In the genomic region with DNA sequence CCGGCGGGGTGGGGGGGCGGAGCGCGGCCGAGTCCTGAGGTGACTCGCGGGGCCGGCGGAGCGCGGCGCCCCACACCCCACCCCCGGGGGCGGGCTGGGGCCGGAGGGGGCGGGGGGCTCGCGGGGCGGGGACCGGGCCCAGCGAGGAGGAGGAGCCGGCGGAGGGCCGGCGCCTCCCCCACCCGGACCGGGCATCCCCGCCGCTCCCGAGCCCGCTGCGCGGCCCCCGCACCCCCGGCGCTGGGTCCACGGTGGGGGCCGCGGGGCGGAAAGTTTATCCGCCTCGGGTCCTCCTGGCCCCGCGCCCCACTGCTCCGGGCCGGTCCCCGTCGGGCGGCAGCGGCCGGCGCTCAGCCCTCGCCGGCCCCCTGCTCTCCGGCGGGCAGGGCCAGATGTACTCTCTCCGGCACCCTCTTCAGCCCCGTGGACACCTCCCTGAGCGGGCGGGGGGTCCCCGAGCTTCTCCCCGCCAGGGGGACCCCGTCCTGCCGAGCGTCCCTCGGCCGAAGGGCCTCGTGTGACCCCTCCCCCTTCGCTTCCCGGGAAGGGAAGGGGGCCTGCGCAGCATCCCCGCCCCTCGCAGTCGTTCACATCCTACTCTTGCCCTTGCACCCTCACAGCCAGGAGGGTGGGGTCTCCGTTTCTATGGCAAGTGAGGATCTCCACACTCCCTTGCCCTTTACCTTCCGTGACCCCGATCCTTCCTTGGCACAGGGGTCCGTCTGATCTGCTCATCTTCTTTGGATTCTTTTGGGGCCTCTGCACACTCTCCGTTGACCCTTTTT, we compare ENCODE assay signal across 1 cellular context.
TF ChIP-seq lines count a peak whose summit lies in the region.

No MANE protein-coding gene starts in this region.

TF ChIP-seq in HepG2, 621 proteins besides CTCF, POLR2A, EP300 and RAD21 (continued from another document and continues in another):
- TF ChIP-seq, protein P1, sequence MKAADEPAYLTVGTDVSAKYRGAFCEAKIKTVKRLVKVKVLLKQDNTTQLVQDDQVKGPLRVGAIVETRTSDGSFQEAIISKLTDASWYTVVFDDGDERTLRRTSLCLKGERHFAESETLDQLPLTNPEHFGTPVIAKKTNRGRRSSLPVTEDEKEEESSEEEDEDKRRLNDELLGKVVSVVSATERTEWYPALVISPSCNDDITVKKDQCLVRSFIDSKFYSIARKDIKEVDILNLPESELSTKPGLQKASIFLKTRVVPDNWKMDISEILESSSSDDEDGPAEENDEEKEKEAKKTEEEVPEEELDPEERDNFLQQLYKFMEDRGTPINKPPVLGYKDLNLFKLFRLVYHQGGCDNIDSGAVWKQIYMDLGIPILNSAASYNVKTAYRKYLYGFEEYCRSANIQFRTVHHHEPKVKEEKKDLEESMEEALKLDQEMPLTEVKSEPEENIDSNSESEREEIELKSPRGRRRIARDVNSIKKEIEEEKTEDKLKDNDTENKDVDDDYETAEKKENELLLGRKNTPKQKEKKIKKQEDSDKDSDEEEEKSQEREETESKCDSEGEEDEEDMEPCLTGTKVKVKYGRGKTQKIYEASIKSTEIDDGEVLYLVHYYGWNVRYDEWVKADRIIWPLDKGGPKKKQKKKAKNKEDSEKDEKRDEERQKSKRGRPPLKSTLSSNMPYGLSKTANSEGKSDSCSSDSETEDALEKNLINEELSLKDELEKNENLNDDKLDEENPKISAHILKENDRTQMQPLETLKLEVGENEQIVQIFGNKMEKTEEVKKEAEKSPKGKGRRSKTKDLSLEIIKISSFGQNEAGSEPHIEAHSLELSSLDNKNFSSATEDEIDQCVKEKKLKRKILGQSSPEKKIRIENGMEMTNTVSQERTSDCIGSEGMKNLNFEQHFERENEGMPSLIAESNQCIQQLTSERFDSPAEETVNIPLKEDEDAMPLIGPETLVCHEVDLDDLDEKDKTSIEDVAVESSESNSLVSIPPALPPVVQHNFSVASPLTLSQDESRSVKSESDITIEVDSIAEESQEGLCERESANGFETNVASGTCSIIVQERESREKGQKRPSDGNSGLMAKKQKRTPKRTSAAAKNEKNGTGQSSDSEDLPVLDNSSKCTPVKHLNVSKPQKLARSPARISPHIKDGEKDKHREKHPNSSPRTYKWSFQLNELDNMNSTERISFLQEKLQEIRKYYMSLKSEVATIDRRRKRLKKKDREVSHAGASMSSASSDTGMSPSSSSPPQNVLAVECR (CRISPR knock-in tag; IDR thresholded peaks at IDR 0.05; ENCODE audit: borderline replicate concordance), result 0 out of 2 replicates have a peak, but pooled peaks have one; percentile 27
- TF ChIP-seq, protein P2, sequence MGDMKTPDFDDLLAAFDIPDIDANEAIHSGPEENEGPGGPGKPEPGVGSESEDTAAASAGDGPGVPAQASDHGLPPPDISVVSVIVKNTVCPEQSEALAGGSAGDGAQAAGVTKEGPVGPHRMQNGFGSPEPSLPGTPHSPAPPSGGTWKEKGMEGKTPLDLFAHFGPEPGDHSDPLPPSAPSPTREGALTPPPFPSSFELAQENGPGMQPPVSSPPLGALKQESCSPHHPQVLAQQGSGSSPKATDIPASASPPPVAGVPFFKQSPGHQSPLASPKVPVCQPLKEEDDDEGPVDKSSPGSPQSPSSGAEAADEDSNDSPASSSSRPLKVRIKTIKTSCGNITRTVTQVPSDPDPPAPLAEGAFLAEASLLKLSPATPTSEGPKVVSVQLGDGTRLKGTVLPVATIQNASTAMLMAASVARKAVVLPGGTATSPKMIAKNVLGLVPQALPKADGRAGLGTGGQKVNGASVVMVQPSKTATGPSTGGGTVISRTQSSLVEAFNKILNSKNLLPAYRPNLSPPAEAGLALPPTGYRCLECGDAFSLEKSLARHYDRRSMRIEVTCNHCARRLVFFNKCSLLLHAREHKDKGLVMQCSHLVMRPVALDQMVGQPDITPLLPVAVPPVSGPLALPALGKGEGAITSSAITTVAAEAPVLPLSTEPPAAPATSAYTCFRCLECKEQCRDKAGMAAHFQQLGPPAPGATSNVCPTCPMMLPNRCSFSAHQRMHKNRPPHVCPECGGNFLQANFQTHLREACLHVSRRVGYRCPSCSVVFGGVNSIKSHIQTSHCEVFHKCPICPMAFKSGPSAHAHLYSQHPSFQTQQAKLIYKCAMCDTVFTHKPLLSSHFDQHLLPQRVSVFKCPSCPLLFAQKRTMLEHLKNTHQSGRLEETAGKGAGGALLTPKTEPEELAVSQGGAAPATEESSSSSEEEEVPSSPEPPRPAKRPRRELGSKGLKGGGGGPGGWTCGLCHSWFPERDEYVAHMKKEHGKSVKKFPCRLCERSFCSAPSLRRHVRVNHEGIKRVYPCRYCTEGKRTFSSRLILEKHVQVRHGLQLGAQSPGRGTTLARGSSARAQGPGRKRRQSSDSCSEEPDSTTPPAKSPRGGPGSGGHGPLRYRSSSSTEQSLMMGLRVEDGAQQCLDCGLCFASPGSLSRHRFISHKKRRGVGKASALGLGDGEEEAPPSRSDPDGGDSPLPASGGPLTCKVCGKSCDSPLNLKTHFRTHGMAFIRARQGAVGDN (CRISPR knock-in tag; IDR thresholded peaks at IDR 0.05), result peak; percentile 56
- TF ChIP-seq TBX3 (IDR thresholded peaks at IDR 0.05; ENCODE audit: borderline replicate concordance) (no peak), NONO (IDR thresholded peaks at IDR 0.05) (no peak), NONO (CRISPR knock-in tag; conservative IDR thresholded peaks at IDR 0.05) (no peak), GTF2F1 (IDR thresholded peaks at IDR 0.05; ENCODE audit: low read length) (no peak), ZSCAN20 (CRISPR knock-in tag; IDR thresholded peaks at IDR 0.05; ENCODE audit: borderline replicate concordance) (no peak), UBTF (CRISPR knock-in tag; IDR thresholded peaks at IDR 0.05) (peak; percentile 49; the same call in 1 of the 2 replicates), SPEN (CRISPR knock-in tag; IDR thresholded peaks at IDR 0.05; ENCODE audit: low read depth) (0 out of 2 replicates have a peak, but pooled peaks have one; percentile 43), TOE1 (CRISPR knock-in tag; IDR thresholded peaks at IDR 0.05) (no peak), BRD4 (CRISPR knock-in tag; IDR thresholded peaks at IDR 0.05) (no peak), PAF1 (CRISPR knock-in tag; IDR thresholded peaks at IDR 0.05) (no peak), ZBTB39 (CRISPR knock-in tag; IDR thresholded peaks at IDR 0.05) (no peak), ZBTB2 (CRISPR knock-in tag; IDR thresholded peaks at IDR 0.05; ENCODE audit: low read depth) (peak; percentile 48; the same call in 1 of the 2 replicates), ISX (CRISPR knock-in tag; conservative IDR thresholded peaks at IDR 0.05) (no peak), HMG20A (CRISPR knock-in tag; IDR thresholded peaks at IDR 0.05; ENCODE audit: borderline replicate concordance) (no peak), FOXP1 (IDR thresholded peaks at IDR 0.05) (no peak), FOXP1 (CRISPR knock-in tag; IDR thresholded peaks at IDR 0.05) (no peak), ZNF414 (CRISPR knock-in tag; IDR thresholded peaks at IDR 0.05) (no peak), RBAK (CRISPR knock-in tag; IDR thresholded peaks at IDR 0.05) (no peak), ZNF883 (CRISPR knock-in tag; IDR thresholded peaks at IDR 0.05; ENCODE audit: not compliant biosample characterization) (peak; percentile 43), ZKSCAN8 (CRISPR knock-in tag; IDR thresholded peaks at IDR 0.05; ENCODE audit: borderline replicate concordance) (no peak)
- TF ChIP-seq, protein P3, sequence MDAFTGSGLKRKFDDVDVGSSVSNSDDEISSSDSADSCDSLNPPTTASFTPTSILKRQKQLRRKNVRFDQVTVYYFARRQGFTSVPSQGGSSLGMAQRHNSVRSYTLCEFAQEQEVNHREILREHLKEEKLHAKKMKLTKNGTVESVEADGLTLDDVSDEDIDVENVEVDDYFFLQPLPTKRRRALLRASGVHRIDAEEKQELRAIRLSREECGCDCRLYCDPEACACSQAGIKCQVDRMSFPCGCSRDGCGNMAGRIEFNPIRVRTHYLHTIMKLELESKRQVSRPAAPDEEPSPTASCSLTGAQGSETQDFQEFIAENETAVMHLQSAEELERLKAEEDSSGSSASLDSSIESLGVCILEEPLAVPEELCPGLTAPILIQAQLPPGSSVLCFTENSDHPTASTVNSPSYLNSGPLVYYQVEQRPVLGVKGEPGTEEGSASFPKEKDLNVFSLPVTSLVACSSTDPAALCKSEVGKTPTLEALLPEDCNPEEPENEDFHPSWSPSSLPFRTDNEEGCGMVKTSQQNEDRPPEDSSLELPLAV (CRISPR knock-in tag; conservative IDR thresholded peaks at IDR 0.05; ENCODE audit: low read depth), result no peak
- TF ChIP-seq, protein P4, sequence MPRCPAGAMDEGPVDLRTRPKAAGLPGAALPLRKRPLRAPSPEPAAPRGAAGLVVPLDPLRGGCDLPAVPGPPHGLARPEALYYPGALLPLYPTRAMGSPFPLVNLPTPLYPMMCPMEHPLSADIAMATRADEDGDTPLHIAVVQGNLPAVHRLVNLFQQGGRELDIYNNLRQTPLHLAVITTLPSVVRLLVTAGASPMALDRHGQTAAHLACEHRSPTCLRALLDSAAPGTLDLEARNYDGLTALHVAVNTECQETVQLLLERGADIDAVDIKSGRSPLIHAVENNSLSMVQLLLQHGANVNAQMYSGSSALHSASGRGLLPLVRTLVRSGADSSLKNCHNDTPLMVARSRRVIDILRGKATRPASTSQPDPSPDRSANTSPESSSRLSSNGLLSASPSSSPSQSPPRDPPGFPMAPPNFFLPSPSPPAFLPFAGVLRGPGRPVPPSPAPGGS (CRISPR knock-in tag; IDR thresholded peaks at IDR 0.05), result no peak
- TF ChIP-seq, protein P5, sequence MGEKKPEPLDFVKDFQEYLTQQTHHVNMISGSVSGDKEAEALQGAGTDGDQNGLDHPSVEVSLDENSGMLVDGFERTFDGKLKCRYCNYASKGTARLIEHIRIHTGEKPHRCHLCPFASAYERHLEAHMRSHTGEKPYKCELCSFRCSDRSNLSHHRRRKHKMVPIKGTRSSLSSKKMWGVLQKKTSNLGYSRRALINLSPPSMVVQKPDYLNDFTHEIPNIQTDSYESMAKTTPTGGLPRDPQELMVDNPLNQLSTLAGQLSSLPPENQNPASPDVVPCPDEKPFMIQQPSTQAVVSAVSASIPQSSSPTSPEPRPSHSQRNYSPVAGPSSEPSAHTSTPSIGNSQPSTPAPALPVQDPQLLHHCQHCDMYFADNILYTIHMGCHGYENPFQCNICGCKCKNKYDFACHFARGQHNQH (CRISPR knock-in tag; IDR thresholded peaks at IDR 0.05), result no peak
- TF ChIP-seq, protein P6, sequence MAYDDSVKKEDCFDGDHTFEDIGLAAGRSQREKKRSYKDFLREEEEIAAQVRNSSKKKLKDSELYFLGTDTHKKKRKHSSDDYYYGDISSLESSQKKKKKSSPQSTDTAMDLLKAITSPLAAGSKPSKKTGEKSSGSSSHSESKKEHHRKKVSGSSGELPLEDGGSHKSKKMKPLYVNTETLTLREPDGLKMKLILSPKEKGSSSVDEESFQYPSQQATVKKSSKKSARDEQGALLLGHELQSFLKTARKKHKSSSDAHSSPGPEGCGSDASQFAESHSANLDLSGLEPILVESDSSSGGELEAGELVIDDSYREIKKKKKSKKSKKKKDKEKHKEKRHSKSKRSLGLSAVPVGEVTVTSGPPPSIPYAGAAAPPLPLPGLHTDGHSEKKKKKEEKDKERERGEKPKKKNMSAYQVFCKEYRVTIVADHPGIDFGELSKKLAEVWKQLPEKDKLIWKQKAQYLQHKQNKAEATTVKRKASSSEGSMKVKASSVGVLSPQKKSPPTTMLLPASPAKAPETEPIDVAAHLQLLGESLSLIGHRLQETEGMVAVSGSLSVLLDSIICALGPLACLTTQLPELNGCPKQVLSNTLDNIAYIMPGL (CRISPR knock-in tag; IDR thresholded peaks at IDR 0.05; ENCODE audit: borderline replicate concordance in 1 of 2, low read depth in 1 of 2), result peak in 1 of 2 experiments; percentile 44; a peak in 2 of 4 replicates
